ENCODE assay signal across 11 cellular contexts in the genomic region with DNA sequence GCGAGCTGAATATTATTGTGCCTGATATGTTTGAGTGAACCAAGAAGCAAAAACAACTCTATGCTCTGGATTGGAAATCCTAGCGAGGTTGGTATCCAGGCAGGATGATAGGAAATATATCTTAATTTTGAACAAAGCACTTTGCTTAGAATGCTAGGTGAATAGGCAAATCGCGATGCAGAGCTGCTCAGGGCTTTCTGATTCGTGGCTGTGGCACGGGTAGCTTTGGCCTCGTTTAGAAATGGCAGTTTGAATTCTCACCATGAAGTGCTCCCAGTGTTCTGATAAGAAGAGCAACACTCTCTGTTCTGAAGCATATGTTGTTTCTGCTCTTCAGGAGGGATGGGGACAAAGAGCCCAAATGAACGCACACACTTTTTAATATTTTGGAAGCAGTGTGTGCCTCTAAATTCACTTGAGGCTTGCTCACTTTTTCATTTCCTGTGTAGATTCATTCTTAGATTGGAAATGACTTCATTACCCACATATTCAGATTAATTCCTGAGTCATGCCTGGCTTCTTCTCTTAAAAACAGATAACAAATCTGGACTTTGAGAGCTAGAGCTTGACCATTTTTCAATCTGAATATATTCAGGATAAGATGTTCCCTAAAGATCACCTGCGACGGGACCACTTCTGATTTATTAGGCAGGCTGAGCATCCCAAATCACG.
DNase-seq lines count a peak whose midpoint lies in the region; FAIRE-seq and TF ChIP-seq lines count a peak whose summit lies in the region.
"Had no signal": no experiment of that assay in that cellular context is flagged by ENCODE, and none has a peak within 500 bp of the region (broad histone marks: within the 10 kb centered on the region; RNA-seq: fewer than 3 reads in every experiment).

No MANE protein-coding gene starts in this region.

- TF ChIP-seq CTCF in bronchial epithelial cell (IDR thresholded peaks at IDR 0.05; ENCODE audit: insufficient read depth, low read length, severe bottlenecking) (no peak), smooth muscle cell (IDR thresholded peaks at IDR 0.05; ENCODE audit: borderline replicate concordance, insufficient read depth, poor library complexity, severe bottlenecking) (no peak)

- no peaks in the 10 kb centered on the region for H3K9me3 ChIP-seq in smooth muscle cell (replicated peaks; ENCODE audit: low read depth)

- no peak overlapping the region for H2AFZ ChIP-seq in smooth muscle cell (ENCODE audit: low read depth)

- H3K36me3 ChIP-seq in bronchial epithelial cell (ENCODE audit: control insufficient read depth, insufficient read depth, low read length) (no peaks in the 10 kb centered on the region), smooth muscle cell (ENCODE audit: low read depth) (no peaks in the 10 kb centered on the region)

- no peaks in the 10 kb centered on the region for H3F3A ChIP-seq in smooth muscle cell (ENCODE audit: low read depth)

- H3K27me3 ChIP-seq in bronchial epithelial cell (ENCODE audit: control insufficient read depth, insufficient read depth, low read length) (no peaks in the 10 kb centered on the region), smooth muscle cell (ENCODE audit: low read depth) (no peaks in the 10 kb centered on the region)

- H3K4me3 ChIP-seq in bronchial epithelial cell (ENCODE audit: low read depth, low read length) (no peak overlapping the region), smooth muscle cell (no peak overlapping the region)

- no peak overlapping the region for H3K9ac ChIP-seq in smooth muscle cell (ENCODE audit: low read depth)

- DNase-seq in AG20443 (ENCODE audit: low spot score) (peak; percentile 52), M059J (ENCODE audit: low read depth) (peak; percentile 84), bronchial epithelial cell (ENCODE audit: low read depth) (peak; percentile 81), non-pigmented ciliary epithelial cell (ENCODE audit: low read depth) (peak; percentile 62), NCI-H446 treated with DMSO at 0.1 percent for 48 hours (lab: John Stamatoyannopoulos, UW) (no peak), NCI-H82 treated with DMSO at 0.1 percent for 48 hours (lab: John Stamatoyannopoulos, UW; ENCODE audit: unreplicated experiment) (no peak), smooth muscle cell (lab: John Stamatoyannopoulos, UW; ENCODE audit: unreplicated experiment) (no peak)
- no peak for DNase-seq in activated effector memory CD4-positive, alpha-beta T cell treated with anti-CD3 and anti-CD28 coated beads, Interleukin-2, amount 50 U/mL, for 16 hours
- DNase-seq: activated CD4-positive, alpha-beta T cell treated with anti-CD3 and anti-CD28 coated beads for 48 hours; hippocampal formation; stimulated activated CD4-positive, alpha-beta T cell treated with anti-CD3 and anti-CD28 coated beads, Interleukin-1b, Interleukin-23, amount 100 ng/mL, for 48 hours had no signal

- H3K4me1 ChIP-seq in smooth muscle cell (ENCODE audit: low read depth) = no peaks in the 10 kb centered on the region

- no peak overlapping the region for H3K27ac ChIP-seq in smooth muscle cell (ENCODE audit: low read depth)

- H3K79me2 ChIP-seq in smooth muscle cell (ENCODE audit: low read depth) = no peaks in the 10 kb centered on the region

- no peaks in the 10 kb centered on the region for H4K20me1 ChIP-seq in smooth muscle cell (ENCODE audit: low read depth)

- no peak for FAIRE-seq in bronchial epithelial cell (lab: Jason Lieb, UNC)

- no peak overlapping the region for H3K4me2 ChIP-seq in smooth muscle cell

- WGBS in smooth muscle cell (ENCODE audit: low lambda C conversion rate) = 87% methylated on average over 11 of the region's 11 CpGs

Comparison
In these comparisons a context has a peak if more than half of its experiments do, and no peak if none do; other contexts are left out.
1. DNase-seq: peak in AG20443 (single experiment), M059J (single experiment), bronchial epithelial cell (single experiment) and non-pigmented ciliary epithelial cell (single experiment); none in NCI-H446 treated with DMSO at 0.1 percent for 48 hours (single experiment), NCI-H82 treated with DMSO at 0.1 percent for 48 hours (single experiment), activated effector memory CD4-positive, alpha-beta T cell treated with anti-CD3 and anti-CD28 coated beads, Interleukin-2, amount 50 U/mL, for 16 hours (single experiment) and smooth muscle cell (single experiment).